In the genomic region with DNA sequence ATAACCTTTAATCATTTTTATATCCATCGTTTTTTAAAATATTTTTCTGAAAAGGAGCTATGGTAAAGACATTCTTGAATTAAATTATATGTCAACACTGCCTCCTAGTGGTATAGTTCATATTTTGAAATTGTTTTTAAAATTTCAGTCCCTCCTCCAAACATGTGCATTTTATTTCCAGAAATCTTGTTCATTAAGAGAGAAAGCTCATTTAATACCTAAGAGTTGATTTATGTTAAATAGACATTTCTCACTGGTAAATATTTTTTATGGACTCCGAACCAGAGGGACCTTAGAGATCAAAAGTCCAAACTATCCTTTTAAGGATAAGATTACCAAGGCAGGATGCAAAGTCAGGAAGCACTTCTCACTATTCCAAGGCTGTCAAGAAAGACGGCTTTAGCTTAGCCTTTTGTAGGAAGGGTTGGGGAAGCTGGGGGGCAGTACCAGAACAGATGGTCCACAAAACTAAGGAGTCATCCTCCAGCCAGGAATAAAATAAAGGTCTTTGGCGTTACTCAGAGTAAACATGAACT, we compare ENCODE assay signal across 7 cellular contexts. TPM values are rescaled to one million over a fixed set of nuclear protein-coding genes. Genes with fewer than 3 reads are reported as not detected.
DNase-seq lines count a peak whose midpoint lies in the region; ATAC-seq and TF ChIP-seq lines count a peak whose summit lies in the region.

No MANE protein-coding gene starts in this region.

- DNase-seq in GM03348 (ENCODE audit: low spot score) (peak; percentile 23), NCI-H1092 (lab: John Stamatoyannopoulos, UW) (peak; percentile 27), fibroblast of the conjunctiva (ENCODE audit: low read depth) (peak; percentile 44), neuronal stem cell (ENCODE audit: low spot score) (peak; percentile 24), COLO668 (lab: John Stamatoyannopoulos, UW; ENCODE audit: unreplicated experiment) (no peak)

- H3K27ac ChIP-seq in VCaP: peak overlapping the region; percentile 57
- peak overlapping the region; percentile 60 for H3K27ac ChIP-seq in neuronal stem cell (replicated peaks; ENCODE audit: low read length)

- H4K91ac ChIP-seq in neuronal stem cell (ENCODE audit: low read depth, low read length, poor library complexity): no peak overlapping the region

- H2BK15ac ChIP-seq in neuronal stem cell (ENCODE audit: low read length): no peak overlapping the region

- no peaks in the 10 kb centered on the region for H3K9me3 ChIP-seq in neuronal stem cell (replicated peaks in 1 of 2; ENCODE audit: control insufficient read depth in 2 of 2, insufficient read depth in 1 of 2, low read depth in 1 of 2, low read length in 2 of 2)

- peaks cover 0 to 3% of the 10 kb centered on the region in 2 donors for H3K4me1 ChIP-seq in neuronal stem cell (ENCODE audit: control insufficient read depth in 2 of 2, insufficient read depth in 1 of 2, low read depth in 1 of 2, low read length in 2 of 2)

- H2AFZ ChIP-seq in neuronal stem cell (ENCODE audit: low read length): peak overlapping the region; percentile 81

- no peak overlapping the region for H2BK120ac ChIP-seq in neuronal stem cell (ENCODE audit: low read depth, low read length)

- no peak for TF ChIP-seq CTCF in VCaP (conservative IDR thresholded peaks at IDR 0.05)

- H3K23ac ChIP-seq in neuronal stem cell (ENCODE audit: low read depth, low read length, poor library complexity): no peak overlapping the region

- H3K4ac ChIP-seq in neuronal stem cell (ENCODE audit: low read length): no peak overlapping the region

- no peaks in the 10 kb centered on the region for H3K27me3 ChIP-seq in neuronal stem cell (ENCODE audit: control insufficient read depth in 3 of 3, insufficient read depth in 3 of 3, low read depth in 1 of 3, low read length in 3 of 3)

- H3K79me1 ChIP-seq in neuronal stem cell (ENCODE audit: low read depth, low read length): no peaks in the 10 kb centered on the region

- no peak for ATAC-seq in GM19452 (IDR thresholded peaks at IDR 0.05; ENCODE audit: unreplicated experiment)

- H2BK5ac ChIP-seq in neuronal stem cell (ENCODE audit: low read length): no peak overlapping the region

- WGBS in neuronal stem cell (ENCODE audit: extremely low coverage in 2 of 2, insufficient read length in 2 of 2, insufficient replicate concordance in 1 of 2), 2 donors: no CpG with 5 or more reads among the region's 4 CpGs

- peak overlapping the region in 1 of 2 donors; percentile 26 for H3K4me3 ChIP-seq in neuronal stem cell (ENCODE audit: low read length in 2 of 2)

- H3K4me2 ChIP-seq in neuronal stem cell (ENCODE audit: insufficient read depth, low read length, poor library complexity, severe bottlenecking): peak overlapping the region; percentile 55

- no peak overlapping the region for H2BK12ac ChIP-seq in neuronal stem cell (ENCODE audit: low read length)

- no peak overlapping the region for H4K8ac ChIP-seq in neuronal stem cell (ENCODE audit: low read depth, low read length)

- no peak overlapping the region for H2AK5ac ChIP-seq in neuronal stem cell (ENCODE audit: low read depth, low read length)

- peaks cover 0 to 1% of the 10 kb centered on the region in 2 donors for H3K36me3 ChIP-seq in neuronal stem cell (replicated peaks in 1 of 2; ENCODE audit: control insufficient read depth in 2 of 2, insufficient read depth in 2 of 2, low read length in 2 of 2)

- no peak overlapping the region for H3K9ac ChIP-seq in neuronal stem cell (ENCODE audit: low read depth, low read length, poor library complexity)

- H3K18ac ChIP-seq in neuronal stem cell (ENCODE audit: low read length): no peak overlapping the region

- H3K14ac ChIP-seq in neuronal stem cell (ENCODE audit: low read length): no peak overlapping the region

RNA-seq across cellular contexts. Expression of a gene that starts 21.6 kb away (rescaled TPM):
- 0.53 TPM for polyA plus RNA-seq in neuronal stem cell (2013, experiment 1 of 2)
- 0.50 TPM for polyA plus RNA-seq in neuronal stem cell (2013, experiment 2 of 2)
